Comparison of ENCODE assay signal across 8 cellular contexts in the genomic region with DNA sequence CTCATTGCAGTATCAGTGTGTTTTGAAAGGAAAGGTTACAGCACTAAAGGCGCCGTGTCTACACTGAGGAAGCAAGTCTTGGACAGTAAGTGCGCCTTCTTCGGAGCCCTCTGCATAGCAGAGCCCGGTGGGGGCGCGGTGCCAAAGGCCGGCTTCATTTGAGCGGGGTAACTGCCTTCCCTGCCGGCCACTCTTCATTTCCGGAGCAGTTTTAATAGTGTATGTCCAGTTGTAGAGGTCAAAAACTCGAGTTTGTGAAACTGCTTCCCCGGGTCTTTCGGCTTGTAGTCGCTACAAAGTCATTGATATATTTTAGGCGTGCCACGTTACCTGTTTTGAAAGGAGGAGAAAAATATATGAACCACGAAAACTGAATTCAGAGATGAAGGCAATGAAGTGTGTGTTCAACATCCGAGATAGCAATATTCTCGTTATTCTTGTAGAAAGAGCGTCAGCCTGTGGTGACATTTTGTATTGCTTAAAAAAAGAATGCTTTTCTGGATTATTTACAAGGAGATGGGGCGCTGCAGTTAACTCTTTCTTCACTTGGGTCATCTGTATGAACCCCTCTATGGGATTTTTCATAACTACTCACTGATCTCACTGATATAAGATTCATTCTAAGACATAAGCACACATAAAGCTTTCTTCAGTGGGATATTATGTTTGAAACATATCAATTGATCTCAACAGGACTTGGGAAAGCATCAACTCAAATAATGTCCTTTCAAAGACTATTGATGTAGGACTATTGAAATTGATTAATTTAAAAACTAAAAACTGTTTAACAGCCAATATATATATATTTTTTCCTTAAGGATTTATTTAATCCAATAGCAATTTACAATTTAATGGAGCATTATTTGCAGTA. TPM values are rescaled to one million over a fixed set of nuclear protein-coding genes. Genes with fewer than 3 reads are reported as not detected.
DNase-seq lines count a peak whose midpoint lies in the region; ATAC-seq and TF ChIP-seq lines count a peak whose summit lies in the region.

No MANE protein-coding gene starts in this region.

- H3K36me3 ChIP-seq in PC-9 (ENCODE audit: low read depth) (no peaks in the 10 kb centered on the region), neuron (ENCODE audit: insufficient read depth, low read length) (no peaks in the 10 kb centered on the region), vagina (no peaks in the 10 kb centered on the region)

- peaks cover 25% of the 10 kb centered on the region for H3K4me1 ChIP-seq in PC-9 (replicated peaks; ENCODE audit: insufficient read depth)
- peaks cover 27% of the 10 kb centered on the region for H3K4me1 ChIP-seq in neuron (ENCODE audit: insufficient read depth, low read length)
- H3K4me1 ChIP-seq in vagina, result peaks cover 39% of the 10 kb centered on the region

- H3K9me2 ChIP-seq in PC-9 (ENCODE audit: insufficient read depth), result 0 out of 2 replicates have a peak, but pooled peaks cover 4% of the 10 kb centered on the region

- TF ChIP-seq POLR2A in vagina (IDR thresholded peaks at IDR 0.05), result no peak

- H2AFZ ChIP-seq in PC-9, result peak overlapping the region; percentile 92
- peak overlapping the region; percentile 98 for H2AFZ ChIP-seq in neuron (ENCODE audit: low read depth, low read length)

- H3K27me3 ChIP-seq in PC-9 (ENCODE audit: insufficient read depth, low read depth), result no peaks in the 10 kb centered on the region
- H3K27me3 ChIP-seq in neuron (ENCODE audit: insufficient read depth, low read length), result no peaks in the 10 kb centered on the region
- H3K27me3 ChIP-seq in vagina, result no peaks in the 10 kb centered on the region

- H3F3A ChIP-seq in PC-9 (ENCODE audit: insufficient read depth, low read depth), result peaks cover 36% of the 10 kb centered on the region

- H3K4me3 ChIP-seq in PC-9 (peak overlapping the region; percentile 78), neuron (ENCODE audit: low read length) (peak overlapping the region; percentile 66), vagina (peak overlapping the region; percentile 63 to 68)

- H3K4me2 ChIP-seq in PC-9, result peak overlapping the region; percentile 94

- H4K20me1 ChIP-seq in PC-9 (ENCODE audit: insufficient read depth), result no peaks in the 10 kb centered on the region

- peak; percentile 70 for DNase-seq in DMS153 treated with DMSO at 0.1 percent for 48 hours (lab: John Stamatoyannopoulos, UW; ENCODE audit: unreplicated experiment)
- peak; percentile 28 for DNase-seq in HuH-7 (ENCODE audit: low spot score)
- DNase-seq in PC-9, result peak; percentile 61 to 73
- DNase-seq in activated naive CD4-positive, alpha-beta T cell treated with Interleukin-2 at 50 U/mL for 16 hours, result peak; percentile 38
- DNase-seq in globus pallidus (ENCODE audit: low spot score), result peak; percentile 86
- DNase-seq in vagina (ENCODE audit: extremely low spot score in 2 of 2), result no peak

- peak; percentile 19 for ATAC-seq in GM21515 (IDR thresholded peaks at IDR 0.05; ENCODE audit: unreplicated experiment)

- no TSS peak for BruUV-seq in PC-9 (replicated peaks; lab: Mats Ljungman, UMichigan)

- H3K27ac ChIP-seq in PC-9, result peak overlapping the region; percentile 86
- peak overlapping the region; percentile 67 for H3K27ac ChIP-seq in vagina

- H3K9me3 ChIP-seq in PC-9 (ENCODE audit: insufficient read depth, low read depth), result no peaks in the 10 kb centered on the region
- H3K9me3 ChIP-seq in neuron (ENCODE audit: low read length), result no peaks in the 10 kb centered on the region
- no peaks in the 10 kb centered on the region for H3K9me3 ChIP-seq in vagina

- POLR2A ChIA-PET in PC-9 (lab: Charles Lee; ENCODE audit: unreplicated experiment), result interaction anchor here (0.6 kb wide), 1 partner anchor 498 kb away, joined by 6 read pairs; no protein-coding TSS in a partner anchor

- intact Hi-C loops in PC-9 (cut with micrococcal nuclease; ENCODE audit: unreplicated experiment) (loop anchor here (2.0 to 10.0 kb wide), 12 partner anchors 215 to 1748 kb away; a partner anchor contains a TSS), vagina (cut with DNase I) (no loop called here)

- peaks cover 63% of the 10 kb centered on the region for H3K79me2 ChIP-seq in PC-9 (ENCODE audit: low read depth)

- CTCF ChIA-PET in PC-9 (lab: Charles Lee), result interaction anchor here (0.9 to 2.3 kb wide), 2 partner anchors 32 to 148 kb away, joined by 3 to 16 read pairs; no protein-coding TSS in a partner anchor

- peak; percentile 90 for TF ChIP-seq CTCF in PC-9 (conservative IDR thresholded peaks at IDR 0.05)
- peak in 2 of 3 experiments; percentile 41 to 51 for TF ChIP-seq CTCF in vagina (IDR thresholded peaks at IDR 0.05)

RNA-seq across cellular contexts. Expression of a gene that starts 3.0 kb away (rescaled TPM):
- 110 and 132 TPM in 2 replicates for total RNA-seq in PC-9 (2021)
- total RNA-seq in vagina, result 15.2 TPM

Comparison
In these comparisons a context has a peak if more than half of its experiments do, and no peak if none do; other contexts are left out.
1. DNase-seq: peak in DMS153 treated with DMSO at 0.1 percent for 48 hours (single experiment), HuH-7 (single experiment), PC-9 (2 of 2), activated naive CD4-positive, alpha-beta T cell treated with Interleukin-2 at 50 U/mL for 16 hours (single experiment) and globus pallidus (single experiment); none in vagina (0 of 2).
2. Peak in every context shown above with its lines, with median percentiles within 50 percentile points of each other: H3K4me3 ChIP-seq.